Comparison of ENCODE assay signal across 1 cellular context in the genomic region with DNA sequence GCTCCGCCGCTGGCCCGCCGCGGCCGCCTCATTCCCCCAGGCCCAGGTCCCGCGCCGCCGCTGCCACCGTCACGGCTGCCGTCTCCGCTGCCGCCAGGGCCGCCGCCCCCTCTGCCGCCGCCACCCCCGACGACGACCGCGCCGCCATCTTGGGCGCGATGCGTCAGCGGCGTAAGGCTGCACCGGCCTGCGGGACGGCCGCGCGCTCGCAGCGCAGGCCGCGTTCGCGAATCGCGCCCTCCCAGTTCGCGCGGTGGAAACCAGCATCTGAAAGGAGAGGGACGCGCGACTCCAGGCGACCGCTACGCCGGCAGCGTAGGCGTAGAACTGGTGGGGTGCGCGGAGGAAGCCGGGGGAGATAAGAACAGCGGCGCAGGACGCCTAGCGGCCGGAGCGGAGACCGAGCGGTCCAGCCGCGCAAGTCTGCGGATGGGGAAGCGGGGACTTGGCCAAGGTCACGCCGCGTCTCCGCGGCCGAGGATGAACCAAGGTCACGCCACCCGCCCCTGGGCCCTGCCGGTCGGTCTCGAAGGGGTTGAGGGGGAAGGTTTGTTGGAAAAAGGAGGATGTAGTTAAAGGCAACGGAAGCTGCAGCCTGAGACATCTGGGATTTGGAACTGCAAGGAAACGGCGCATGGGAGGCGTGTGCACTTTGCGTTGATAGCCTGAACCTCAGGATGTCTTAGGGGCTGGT.
A peak's percentile ranks its signal among the peaks of the same experiment; 100 is the strongest.
TF ChIP-seq lines count a peak whose summit lies in the region.

Gene NUDT3, minus strand, starts transcription at position 173 of the 694 bp plus-strand sequence. CDS start 307 bp downstream, outside the sequence.

TF ChIP-seq in HepG2, 621 proteins besides CTCF, POLR2A, EP300 and RAD21 (continued from another document and continues in another):
- TF ChIP-seq ZNF251 (CRISPR knock-in tag; IDR thresholded peaks at IDR 0.05) (no peak; the same call in 1 of the 2 replicates), SIN3B (IDR thresholded peaks at IDR 0.05; ENCODE audit: low read length) (no peak), ZSCAN31 (CRISPR knock-in tag; IDR thresholded peaks at IDR 0.05; ENCODE audit: low read depth) (no peak; the same call in 1 of the 2 replicates), MAFG (CRISPR knock-in tag; IDR thresholded peaks at IDR 0.05) (no peak), ZNF619 (CRISPR knock-in tag; IDR thresholded peaks at IDR 0.05) (no peak), ASH2L (IDR thresholded peaks at IDR 0.05; ENCODE audit: insufficient read length, low read depth, low read length) (peak; percentile 93), ZNF224 (CRISPR knock-in tag; IDR thresholded peaks at IDR 0.05) (no peak), NCOA2 (CRISPR knock-in tag; IDR thresholded peaks at IDR 0.05) (peak; percentile 62), TOPORS (CRISPR knock-in tag; IDR thresholded peaks at IDR 0.05) (peak; percentile 42; the same call in 1 of the 2 replicates), ZNF263 (CRISPR knock-in tag; IDR thresholded peaks at IDR 0.05) (peak; percentile 39; the same call in 1 of the 2 replicates), RXRA (CRISPR knock-in tag; IDR thresholded peaks at IDR 0.05) (peak; percentile 92), ZNF335 (CRISPR knock-in tag; IDR thresholded peaks at IDR 0.05) (peak; percentile 83; the same call in 1 of the 2 replicates), SYNCRIP (IDR thresholded peaks at IDR 0.05; ENCODE audit: insufficient read depth, low read depth, low read length) (no peak), MED8 (CRISPR knock-in tag; IDR thresholded peaks at IDR 0.05; ENCODE audit: insufficient replicate concordance) (no peak), IRF2 (CRISPR knock-in tag; IDR thresholded peaks at IDR 0.05) (peak; percentile 82; the same call in 1 of the 2 replicates), ZNF282 (IDR thresholded peaks at IDR 0.05; ENCODE audit: partially characterized antibody) (no peak), CEBPG (CRISPR knock-in tag; IDR thresholded peaks at IDR 0.05) (peak; percentile 41), ATM (IDR thresholded peaks at IDR 0.05; ENCODE audit: borderline replicate concordance) (no peak), ZNF724P (CRISPR knock-in tag; IDR thresholded peaks at IDR 0.05; ENCODE audit: borderline replicate concordance) (peak; percentile 51; the same call in 1 of the 2 replicates), ZNF484 (CRISPR knock-in tag; IDR thresholded peaks at IDR 0.05; ENCODE audit: borderline replicate concordance, low read depth) (no peak), CBX1 (IDR thresholded peaks at IDR 0.05; ENCODE audit: low read depth) (peak; percentile 59), ZNF326 (CRISPR knock-in tag; IDR thresholded peaks at IDR 0.05; ENCODE audit: borderline replicate concordance) (no peak; the same call in 1 of the 2 replicates), ZNF781 (CRISPR knock-in tag; IDR thresholded peaks at IDR 0.05; ENCODE audit: borderline replicate concordance, not compliant biosample characterization) (peak; percentile 55), TARDBP (CRISPR knock-in tag; IDR thresholded peaks at IDR 0.05) (peak; percentile 79; the same call in 1 of the 2 replicates), KLF16 (CRISPR knock-in tag; IDR thresholded peaks at IDR 0.05) (peak in 1 of 2 experiments; percentile 92; a peak in 2 of 4 replicates), NFATC3 (CRISPR knock-in tag; IDR thresholded peaks at IDR 0.05) (0 out of 2 replicates have a peak, but pooled peaks have one; percentile 66), SPEN (CRISPR knock-in tag; IDR thresholded peaks at IDR 0.05; ENCODE audit: low read depth) (peak; percentile 73), ZFP36 (IDR thresholded peaks at IDR 0.05; ENCODE audit: borderline replicate concordance, low read depth, low read length, partially characterized antibody) (no peak), TGIF2 (CRISPR knock-in tag; IDR thresholded peaks at IDR 0.05) (no peak), NR2C2 (CRISPR knock-in tag; IDR thresholded peaks at IDR 0.05; ENCODE audit: borderline replicate concordance) (no peak; the same call in none of the 2 replicates), SCMH1 (CRISPR knock-in tag; IDR thresholded peaks at IDR 0.05; ENCODE audit: borderline replicate concordance) (no peak), PHF5A (CRISPR knock-in tag; IDR thresholded peaks at IDR 0.05; ENCODE audit: low read depth, unreplicated experiment) (no peak), ZNF207 (IDR thresholded peaks at IDR 0.05; ENCODE audit: borderline replicate concordance) (no peak), SP2 (CRISPR knock-in tag; IDR thresholded peaks at IDR 0.05) (no peak)
- TF ChIP-seq, protein P1, sequence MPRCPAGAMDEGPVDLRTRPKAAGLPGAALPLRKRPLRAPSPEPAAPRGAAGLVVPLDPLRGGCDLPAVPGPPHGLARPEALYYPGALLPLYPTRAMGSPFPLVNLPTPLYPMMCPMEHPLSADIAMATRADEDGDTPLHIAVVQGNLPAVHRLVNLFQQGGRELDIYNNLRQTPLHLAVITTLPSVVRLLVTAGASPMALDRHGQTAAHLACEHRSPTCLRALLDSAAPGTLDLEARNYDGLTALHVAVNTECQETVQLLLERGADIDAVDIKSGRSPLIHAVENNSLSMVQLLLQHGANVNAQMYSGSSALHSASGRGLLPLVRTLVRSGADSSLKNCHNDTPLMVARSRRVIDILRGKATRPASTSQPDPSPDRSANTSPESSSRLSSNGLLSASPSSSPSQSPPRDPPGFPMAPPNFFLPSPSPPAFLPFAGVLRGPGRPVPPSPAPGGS (CRISPR knock-in tag; IDR thresholded peaks at IDR 0.05), result no peak; the same call in 1 of the 2 replicates
- TF ChIP-seq, protein P2, sequence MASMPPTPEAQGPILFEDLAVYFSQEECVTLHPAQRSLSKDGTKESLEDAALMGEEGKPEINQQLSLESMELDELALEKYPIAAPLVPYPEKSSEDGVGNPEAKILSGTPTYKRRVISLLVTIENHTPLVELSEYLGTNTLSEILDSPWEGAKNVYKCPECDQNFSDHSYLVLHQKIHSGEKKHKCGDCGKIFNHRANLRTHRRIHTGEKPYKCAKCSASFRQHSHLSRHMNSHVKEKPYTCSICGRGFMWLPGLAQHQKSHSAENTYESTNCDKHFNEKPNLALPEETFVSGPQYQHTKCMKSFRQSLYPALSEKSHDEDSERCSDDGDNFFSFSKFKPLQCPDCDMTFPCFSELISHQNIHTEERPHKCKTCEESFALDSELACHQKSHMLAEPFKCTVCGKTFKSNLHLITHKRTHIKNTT (CRISPR knock-in tag; IDR thresholded peaks at IDR 0.05), result no peak
- TF ChIP-seq, protein P3, sequence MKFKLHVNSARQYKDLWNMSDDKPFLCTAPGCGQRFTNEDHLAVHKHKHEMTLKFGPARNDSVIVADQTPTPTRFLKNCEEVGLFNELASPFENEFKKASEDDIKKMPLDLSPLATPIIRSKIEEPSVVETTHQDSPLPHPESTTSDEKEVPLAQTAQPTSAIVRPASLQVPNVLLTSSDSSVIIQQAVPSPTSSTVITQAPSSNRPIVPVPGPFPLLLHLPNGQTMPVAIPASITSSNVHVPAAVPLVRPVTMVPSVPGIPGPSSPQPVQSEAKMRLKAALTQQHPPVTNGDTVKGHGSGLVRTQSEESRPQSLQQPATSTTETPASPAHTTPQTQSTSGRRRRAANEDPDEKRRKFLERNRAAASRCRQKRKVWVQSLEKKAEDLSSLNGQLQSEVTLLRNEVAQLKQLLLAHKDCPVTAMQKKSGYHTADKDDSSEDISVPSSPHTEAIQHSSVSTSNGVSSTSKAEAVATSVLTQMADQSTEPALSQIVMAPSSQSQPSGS (CRISPR knock-in tag; IDR thresholded peaks at IDR 0.05), result peak; percentile 52; the same call in 1 of the 2 replicates
- TF ChIP-seq, protein P4, sequence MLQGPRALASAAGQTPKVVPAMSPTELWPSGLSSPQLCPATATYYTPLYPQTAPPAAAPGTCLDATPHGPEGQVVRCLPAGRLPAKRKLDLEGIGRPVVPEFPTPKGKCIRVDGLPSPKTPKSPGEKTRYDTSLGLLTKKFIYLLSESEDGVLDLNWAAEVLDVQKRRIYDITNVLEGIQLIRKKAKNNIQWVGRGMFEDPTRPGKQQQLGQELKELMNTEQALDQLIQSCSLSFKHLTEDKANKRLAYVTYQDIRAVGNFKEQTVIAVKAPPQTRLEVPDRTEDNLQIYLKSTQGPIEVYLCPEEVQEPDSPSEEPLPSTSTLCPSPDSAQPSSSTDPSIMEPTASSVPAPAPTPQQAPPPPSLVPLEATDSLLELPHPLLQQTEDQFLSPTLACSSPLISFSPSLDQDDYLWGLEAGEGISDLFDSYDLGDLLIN (CRISPR knock-in tag; IDR thresholded peaks at IDR 0.05; ENCODE audit: borderline replicate concordance), result no peak
- TF ChIP-seq, protein P5, sequence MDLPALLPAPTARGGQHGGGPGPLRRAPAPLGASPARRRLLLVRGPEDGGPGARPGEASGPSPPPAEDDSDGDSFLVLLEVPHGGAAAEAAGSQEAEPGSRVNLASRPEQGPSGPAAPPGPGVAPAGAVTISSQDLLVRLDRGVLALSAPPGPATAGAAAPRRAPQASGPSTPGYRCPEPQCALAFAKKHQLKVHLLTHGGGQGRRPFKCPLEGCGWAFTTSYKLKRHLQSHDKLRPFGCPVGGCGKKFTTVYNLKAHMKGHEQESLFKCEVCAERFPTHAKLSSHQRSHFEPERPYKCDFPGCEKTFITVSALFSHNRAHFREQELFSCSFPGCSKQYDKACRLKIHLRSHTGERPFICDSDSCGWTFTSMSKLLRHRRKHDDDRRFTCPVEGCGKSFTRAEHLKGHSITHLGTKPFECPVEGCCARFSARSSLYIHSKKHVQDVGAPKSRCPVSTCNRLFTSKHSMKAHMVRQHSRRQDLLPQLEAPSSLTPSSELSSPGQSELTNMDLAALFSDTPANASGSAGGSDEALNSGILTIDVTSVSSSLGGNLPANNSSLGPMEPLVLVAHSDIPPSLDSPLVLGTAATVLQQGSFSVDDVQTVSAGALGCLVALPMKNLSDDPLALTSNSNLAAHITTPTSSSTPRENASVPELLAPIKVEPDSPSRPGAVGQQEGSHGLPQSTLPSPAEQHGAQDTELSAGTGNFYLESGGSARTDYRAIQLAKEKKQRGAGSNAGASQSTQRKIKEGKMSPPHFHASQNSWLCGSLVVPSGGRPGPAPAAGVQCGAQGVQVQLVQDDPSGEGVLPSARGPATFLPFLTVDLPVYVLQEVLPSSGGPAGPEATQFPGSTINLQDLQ (CRISPR knock-in tag; IDR thresholded peaks at IDR 0.05), result 0 out of 2 replicates have a peak, but pooled peaks have one; percentile 24
- TF ChIP-seq, protein P6, sequence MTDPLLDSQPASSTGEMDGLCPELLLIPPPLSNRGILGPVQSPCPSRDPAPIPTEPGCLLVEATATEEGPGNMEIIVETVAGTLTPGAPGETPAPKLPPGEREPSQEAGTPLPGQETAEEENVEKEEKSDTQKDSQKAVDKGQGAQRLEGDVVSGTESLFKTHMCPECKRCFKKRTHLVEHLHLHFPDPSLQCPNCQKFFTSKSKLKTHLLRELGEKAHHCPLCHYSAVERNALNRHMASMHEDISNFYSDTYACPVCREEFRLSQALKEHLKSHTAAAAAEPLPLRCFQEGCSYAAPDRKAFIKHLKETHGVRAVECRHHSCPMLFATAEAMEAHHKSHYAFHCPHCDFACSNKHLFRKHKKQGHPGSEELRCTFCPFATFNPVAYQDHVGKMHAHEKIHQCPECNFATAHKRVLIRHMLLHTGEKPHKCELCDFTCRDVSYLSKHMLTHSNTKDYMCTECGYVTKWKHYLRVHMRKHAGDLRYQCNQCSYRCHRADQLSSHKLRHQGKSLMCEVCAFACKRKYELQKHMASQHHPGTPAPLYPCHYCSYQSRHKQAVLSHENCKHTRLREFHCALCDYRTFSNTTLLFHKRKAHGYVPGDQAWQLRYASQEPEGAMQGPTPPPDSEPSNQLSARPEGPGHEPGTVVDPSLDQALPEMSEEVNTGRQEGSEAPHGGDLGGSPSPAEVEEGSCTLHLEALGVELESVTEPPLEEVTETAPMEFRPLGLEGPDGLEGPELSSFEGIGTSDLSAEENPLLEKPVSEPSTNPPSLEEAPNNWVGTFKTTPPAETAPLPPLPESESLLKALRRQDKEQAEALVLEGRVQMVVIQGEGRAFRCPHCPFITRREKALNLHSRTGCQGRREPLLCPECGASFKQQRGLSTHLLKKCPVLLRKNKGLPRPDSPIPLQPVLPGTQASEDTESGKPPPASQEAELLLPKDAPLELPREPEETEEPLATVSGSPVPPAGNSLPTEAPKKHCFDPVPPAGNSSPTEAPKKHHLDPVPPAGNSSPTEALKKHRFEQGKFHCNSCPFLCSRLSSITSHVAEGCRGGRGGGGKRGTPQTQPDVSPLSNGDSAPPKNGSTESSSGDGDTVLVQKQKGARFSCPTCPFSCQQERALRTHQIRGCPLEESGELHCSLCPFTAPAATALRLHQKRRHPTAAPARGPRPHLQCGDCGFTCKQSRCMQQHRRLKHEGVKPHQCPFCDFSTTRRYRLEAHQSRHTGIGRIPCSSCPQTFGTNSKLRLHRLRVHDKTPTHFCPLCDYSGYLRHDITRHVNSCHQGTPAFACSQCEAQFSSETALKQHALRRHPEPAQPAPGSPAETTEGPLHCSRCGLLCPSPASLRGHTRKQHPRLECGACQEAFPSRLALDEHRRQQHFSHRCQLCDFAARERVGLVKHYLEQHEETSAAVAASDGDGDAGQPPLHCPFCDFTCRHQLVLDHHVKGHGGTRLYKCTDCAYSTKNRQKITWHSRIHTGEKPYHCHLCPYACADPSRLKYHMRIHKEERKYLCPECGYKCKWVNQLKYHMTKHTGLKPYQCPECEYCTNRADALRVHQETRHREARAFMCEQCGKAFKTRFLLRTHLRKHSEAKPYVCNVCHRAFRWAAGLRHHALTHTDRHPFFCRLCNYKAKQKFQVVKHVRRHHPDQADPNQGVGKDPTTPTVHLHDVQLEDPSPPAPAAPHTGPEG (CRISPR knock-in tag; IDR thresholded peaks at IDR 0.05), result peak; percentile 78; the same call in 1 of the 2 replicates
- TF ChIP-seq, protein P7, sequence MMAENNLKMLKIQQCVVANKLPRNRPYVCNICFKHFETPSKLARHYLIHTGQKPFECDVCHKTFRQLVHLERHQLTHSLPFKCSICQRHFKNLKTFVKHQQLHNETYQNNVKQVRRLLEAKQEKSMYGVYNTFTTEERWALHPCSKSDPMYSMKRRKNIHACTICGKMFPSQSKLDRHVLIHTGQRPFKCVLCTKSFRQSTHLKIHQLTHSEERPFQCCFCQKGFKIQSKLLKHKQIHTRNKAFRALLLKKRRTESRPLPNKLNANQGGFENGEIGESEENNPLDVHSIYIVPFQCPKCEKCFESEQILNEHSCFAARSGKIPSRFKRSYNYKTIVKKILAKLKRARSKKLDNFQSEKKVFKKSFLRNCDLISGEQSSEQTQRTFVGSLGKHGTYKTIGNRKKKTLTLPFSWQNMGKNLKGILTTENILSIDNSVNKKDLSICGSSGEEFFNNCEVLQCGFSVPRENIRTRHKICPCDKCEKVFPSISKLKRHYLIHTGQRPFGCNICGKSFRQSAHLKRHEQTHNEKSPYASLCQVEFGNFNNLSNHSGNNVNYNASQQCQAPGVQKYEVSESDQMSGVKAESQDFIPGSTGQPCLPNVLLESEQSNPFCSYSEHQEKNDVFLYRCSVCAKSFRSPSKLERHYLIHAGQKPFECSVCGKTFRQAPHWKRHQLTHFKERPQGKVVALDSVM (CRISPR knock-in tag; IDR thresholded peaks at IDR 0.05), result peak; percentile 74
- TF ChIP-seq, protein P8, sequence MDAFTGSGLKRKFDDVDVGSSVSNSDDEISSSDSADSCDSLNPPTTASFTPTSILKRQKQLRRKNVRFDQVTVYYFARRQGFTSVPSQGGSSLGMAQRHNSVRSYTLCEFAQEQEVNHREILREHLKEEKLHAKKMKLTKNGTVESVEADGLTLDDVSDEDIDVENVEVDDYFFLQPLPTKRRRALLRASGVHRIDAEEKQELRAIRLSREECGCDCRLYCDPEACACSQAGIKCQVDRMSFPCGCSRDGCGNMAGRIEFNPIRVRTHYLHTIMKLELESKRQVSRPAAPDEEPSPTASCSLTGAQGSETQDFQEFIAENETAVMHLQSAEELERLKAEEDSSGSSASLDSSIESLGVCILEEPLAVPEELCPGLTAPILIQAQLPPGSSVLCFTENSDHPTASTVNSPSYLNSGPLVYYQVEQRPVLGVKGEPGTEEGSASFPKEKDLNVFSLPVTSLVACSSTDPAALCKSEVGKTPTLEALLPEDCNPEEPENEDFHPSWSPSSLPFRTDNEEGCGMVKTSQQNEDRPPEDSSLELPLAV (CRISPR knock-in tag; conservative IDR thresholded peaks at IDR 0.05; ENCODE audit: low read depth), result no peak
